22 cellular contexts compared by ENCODE assay signal in the genomic region with DNA sequence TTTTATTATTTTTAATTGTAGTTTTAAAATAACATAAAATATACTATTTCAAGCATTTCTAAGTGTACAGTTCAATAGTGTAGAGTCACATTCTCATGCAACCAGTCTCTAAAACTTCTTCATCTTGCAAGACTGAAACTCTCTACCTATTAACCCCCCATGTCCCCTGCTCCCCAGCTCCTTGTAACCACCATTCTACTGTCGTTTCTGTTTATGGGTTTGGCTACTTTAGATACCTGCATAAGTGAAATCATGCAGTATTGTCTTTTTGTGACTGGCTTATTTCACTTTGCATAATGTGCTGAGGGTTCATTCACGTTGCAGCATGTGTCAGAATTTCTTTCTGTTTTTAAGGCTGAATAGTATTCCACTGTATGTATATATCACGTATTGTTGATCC.
"Had no signal": no experiment of that assay in that cellular context is flagged by ENCODE, and none has a peak within 500 bp of the region (broad histone marks: within the 10 kb centered on the region; RNA-seq: fewer than 3 reads in every experiment).

No MANE protein-coding gene starts in this region.

- H3K9me3 Mint-ChIP-seq: activated T-cell treated with anti-CD3 and anti-CD28 coated beads, Interleukin-2, amount 50 U/mL, for 24 hours; dendritic cell treated with granulocyte-macrophage colony-stimulating factor and Interleukin-4, amounts not matched to agents 40 ng/mL and 50 ng/mL, for 4 days had no signal

- H3K4me3 ChIP-seq: breast epithelium, gastrocnemius medialis, hepatocyte, ovary, right lobe of liver, stomach, thyroid gland, upper lobe of right lung had no signal

- ATAC-seq: gastrocnemius medialis, left cardiac atrium, left ventricle myocardium superior, right lobe of liver, upper lobe of right lung had no signal

- H3K27ac ChIP-seq: breast epithelium, gastrocnemius medialis, hepatocyte, ovary, right lobe of liver, stomach, thyroid gland, upper lobe of right lung, VCaP had no signal

- FAIRE-seq: keratinocyte had no signal

- H3K36me3 ChIP-seq: breast epithelium, gastrocnemius medialis, ovary, right lobe of liver, stomach, thyroid gland, upper lobe of right lung had no signal

- DNase-seq: activated gamma-delta T cell treated with Interleukin-2 at 50 U/mL for 16 hours; amygdala; central memory CD4-positive, alpha-beta T cell; glutamatergic neuron; left ventricle myocardium superior; right lobe of liver; stimulated activated CD4-positive, alpha-beta T cell treated with anti-CD3 and anti-CD28 coated beads, Interleukin-12 subunit alpha, Interleukin-12 subunit beta, amount 100 ng/mL, for 4 hours; stimulated activated CD4-positive, alpha-beta T cell treated with anti-CD3 and anti-CD28 coated beads, Interleukin-4, amount 100 ng/mL, for 1 hour; T-helper 9 cell; thyroid gland had no signal

- H3K9me3 ChIP-seq: breast epithelium, gastrocnemius medialis, ovary, right lobe of liver, stomach, thyroid gland, upper lobe of right lung had no signal

- H3K27me3 ChIP-seq: breast epithelium, gastrocnemius medialis, hepatocyte, ovary, right lobe of liver, stomach, thyroid gland, upper lobe of right lung had no signal

- H3K27ac Mint-ChIP-seq: activated T-cell treated with anti-CD3 and anti-CD28 coated beads, Interleukin-2, amount 50 U/mL, for 24 hours; dendritic cell treated with granulocyte-macrophage colony-stimulating factor and Interleukin-4, amounts not matched to agents 40 ng/mL and 50 ng/mL, for 4 days; progenitor cell of endocrine pancreas had no signal

- H3K4me3 Mint-ChIP-seq: activated T-cell treated with anti-CD3 and anti-CD28 coated beads, Interleukin-2, amount 50 U/mL, for 24 hours; dendritic cell treated with granulocyte-macrophage colony-stimulating factor and Interleukin-4, amounts not matched to agents 40 ng/mL and 50 ng/mL, for 4 days had no signal

- H3K27me3 Mint-ChIP-seq: activated T-cell treated with anti-CD3 and anti-CD28 coated beads, Interleukin-2, amount 50 U/mL, for 24 hours; dendritic cell treated with granulocyte-macrophage colony-stimulating factor and Interleukin-4, amounts not matched to agents 40 ng/mL and 50 ng/mL, for 4 days; progenitor cell of endocrine pancreas had no signal

- H3K4me1 ChIP-seq: breast epithelium, right lobe of liver had no signal
